ENCODE assay signal across 8 cellular contexts in genomic region chrX:40157228-40158035, GRCh38. TPM values are rescaled to one million over a fixed set of nuclear protein-coding genes. Genes with fewer than 3 reads are reported as not detected.
DNase-seq lines count a peak whose midpoint lies in the region; ATAC-seq lines count a peak whose summit lies in the region.

No MANE protein-coding gene starts in this region.

- no peak for ATAC-seq in stimulated activated naive B cell treated with anti-CD40 and anti-IgM and Interleukin-4, amounts not matched to agents 10 μg/mL and 1 μg/mL and 100 μg/mL, for 72 hours (replicated peaks)
- ATAC-seq in GM18498 (IDR thresholded peaks at IDR 0.05; ENCODE audit: unreplicated experiment) (no peak), HG02884 (IDR thresholded peaks at IDR 0.05; ENCODE audit: unreplicated experiment) (no peak)

- POLR2A ChIA-PET in activated CD4-positive, alpha-beta memory T cell treated with anti-CD3 and anti-CD28 coated beads, Interleukin-2, amount 10 ng/mL, durations not matched to agents 7 days and 5 days (lab: Charles Lee): interaction anchor here (0.8 to 3.1 kb wide), 4 partner anchors 13 to 59 kb away, joined by 3 to 20 read pairs (median 4); partner anchors contain the start of gene BCOR

- peaks cover 13% of the 10 kb centered on the region for H3K4me1 Mint-ChIP-seq in T-helper 1 cell treated with Interleukin-12 subunit alpha and Interleukin-12 subunit beta and Interleukin-4 antibody, amounts not matched to agents 30 μg/mL and 1 μg/mL, for 36 hours (ENCODE audit: low read depth)
- H3K4me1 Mint-ChIP-seq in activated CD4-positive, alpha-beta memory T cell treated with anti-CD3 and anti-CD28 coated beads, Interleukin-2, amount 10 ng/mL, durations not matched to agents 7 days and 5 days: peaks cover 20% of the 10 kb centered on the region
- peaks cover 5 to 27% of the 10 kb centered on the region in 2 donors for H3K4me1 Mint-ChIP-seq in stimulated activated naive B cell treated with anti-CD40 and anti-IgM and Interleukin-4, amounts not matched to agents 10 μg/mL and 1 μg/mL and 100 μg/mL, for 72 hours

- CTCF ChIA-PET in activated CD4-positive, alpha-beta memory T cell treated with anti-CD3 and anti-CD28 coated beads, Interleukin-2, amount 10 ng/mL, durations not matched to agents 7 days and 5 days (lab: Charles Lee): no interaction called here

- no peaks in the 10 kb centered on the region for H3K9me3 Mint-ChIP-seq in T-helper 1 cell treated with Interleukin-12 subunit alpha and Interleukin-12 subunit beta and Interleukin-4 antibody, amounts not matched to agents 30 μg/mL and 1 μg/mL, for 36 hours
- H3K9me3 Mint-ChIP-seq in activated CD4-positive, alpha-beta memory T cell treated with anti-CD3 and anti-CD28 coated beads, Interleukin-2, amount 10 ng/mL, durations not matched to agents 7 days and 5 days: no peaks in the 10 kb centered on the region
- no peaks in the 10 kb centered on the region for H3K9me3 Mint-ChIP-seq in stimulated activated naive B cell treated with anti-CD40 and anti-IgM and Interleukin-4, amounts not matched to agents 10 μg/mL and 1 μg/mL and 100 μg/mL, for 72 hours

- peak overlapping the region; percentile 56 for H3K4me3 Mint-ChIP-seq in T-helper 1 cell treated with Interleukin-12 subunit alpha and Interleukin-12 subunit beta and Interleukin-4 antibody, amounts not matched to agents 30 μg/mL and 1 μg/mL, for 36 hours
- peak overlapping the region; percentile 43 for H3K4me3 Mint-ChIP-seq in activated CD4-positive, alpha-beta memory T cell treated with anti-CD3 and anti-CD28 coated beads, Interleukin-2, amount 10 ng/mL, durations not matched to agents 7 days and 5 days
- H3K4me3 Mint-ChIP-seq in stimulated activated naive B cell treated with anti-CD40 and anti-IgM and Interleukin-4, amounts not matched to agents 10 μg/mL and 1 μg/mL and 100 μg/mL, for 72 hours: peak overlapping the region; percentile 13 to 54

- H3K27me3 Mint-ChIP-seq in T-helper 1 cell treated with Interleukin-12 subunit alpha and Interleukin-12 subunit beta and Interleukin-4 antibody, amounts not matched to agents 30 μg/mL and 1 μg/mL, for 36 hours (ENCODE audit: low read depth): no peaks in the 10 kb centered on the region
- no peaks in the 10 kb centered on the region for H3K27me3 Mint-ChIP-seq in activated CD4-positive, alpha-beta memory T cell treated with anti-CD3 and anti-CD28 coated beads, Interleukin-2, amount 10 ng/mL, durations not matched to agents 7 days and 5 days
- H3K27me3 Mint-ChIP-seq in stimulated activated naive B cell treated with anti-CD40 and anti-IgM and Interleukin-4, amounts not matched to agents 10 μg/mL and 1 μg/mL and 100 μg/mL, for 72 hours: peaks cover 0 to 21% of the 10 kb centered on the region in 2 donors

- no peaks in the 10 kb centered on the region for H3K36me3 Mint-ChIP-seq in T-helper 1 cell treated with Interleukin-12 subunit alpha and Interleukin-12 subunit beta and Interleukin-4 antibody, amounts not matched to agents 30 μg/mL and 1 μg/mL, for 36 hours (ENCODE audit: low read depth)
- H3K36me3 Mint-ChIP-seq in activated CD4-positive, alpha-beta memory T cell treated with anti-CD3 and anti-CD28 coated beads, Interleukin-2, amount 10 ng/mL, durations not matched to agents 7 days and 5 days (ENCODE audit: low read depth): no peaks in the 10 kb centered on the region
- peaks cover 0 to 3% of the 10 kb centered on the region in 2 donors for H3K36me3 Mint-ChIP-seq in stimulated activated naive B cell treated with anti-CD40 and anti-IgM and Interleukin-4, amounts not matched to agents 10 μg/mL and 1 μg/mL and 100 μg/mL, for 72 hours

- DNase-seq in T-helper 1 cell (no peak), islet precursor cell (peak; percentile 61), SK-N-DZ (ENCODE audit: low spot score) (no peak)
- DNase-seq in activated CD4-positive, alpha-beta memory T cell treated with anti-CD3 and anti-CD28 coated beads, Interleukin-2, amount 10 ng/mL, durations not matched to agents 7 days and 5 days: no peak
- no peak for DNase-seq in stimulated activated naive B cell treated with anti-CD40 and anti-IgM and Interleukin-4, amounts not matched to agents 10 μg/mL and 1 μg/mL and 100 μg/mL, for 72 hours

- peak overlapping the region; percentile 68 for H3K27ac Mint-ChIP-seq in T-helper 1 cell treated with Interleukin-12 subunit alpha and Interleukin-12 subunit beta and Interleukin-4 antibody, amounts not matched to agents 30 μg/mL and 1 μg/mL, for 36 hours
- no peak overlapping the region for H3K27ac Mint-ChIP-seq in activated CD4-positive, alpha-beta memory T cell treated with anti-CD3 and anti-CD28 coated beads, Interleukin-2, amount 10 ng/mL, durations not matched to agents 7 days and 5 days
- H3K27ac Mint-ChIP-seq in stimulated activated naive B cell treated with anti-CD40 and anti-IgM and Interleukin-4, amounts not matched to agents 10 μg/mL and 1 μg/mL and 100 μg/mL, for 72 hours: no peak overlapping the region

RNA-seq across cellular contexts. Expression of gene BCOR, which starts 59.7 kb away (rescaled TPM):
- 10 to 100 TPM; 46.6 to 46.8 TPM for total RNA-seq in activated CD4-positive, alpha-beta memory T cell treated with anti-CD3 and anti-CD28 coated beads, Interleukin-2, amount 10 ng/mL, durations not matched to agents 7 days and 5 days
- polyA plus RNA-seq in SK-N-DZ (2014; cell fraction: cytosol; rRNA removed): 54.9 and 65.2 TPM in 2 replicates
- polyA plus RNA-seq in SK-N-DZ (2014; cell fraction: nucleus; rRNA removed): 40.2 and 73.5 TPM in 2 replicates
